ENCODE assay signal across 1 cellular context in the genomic region with DNA sequence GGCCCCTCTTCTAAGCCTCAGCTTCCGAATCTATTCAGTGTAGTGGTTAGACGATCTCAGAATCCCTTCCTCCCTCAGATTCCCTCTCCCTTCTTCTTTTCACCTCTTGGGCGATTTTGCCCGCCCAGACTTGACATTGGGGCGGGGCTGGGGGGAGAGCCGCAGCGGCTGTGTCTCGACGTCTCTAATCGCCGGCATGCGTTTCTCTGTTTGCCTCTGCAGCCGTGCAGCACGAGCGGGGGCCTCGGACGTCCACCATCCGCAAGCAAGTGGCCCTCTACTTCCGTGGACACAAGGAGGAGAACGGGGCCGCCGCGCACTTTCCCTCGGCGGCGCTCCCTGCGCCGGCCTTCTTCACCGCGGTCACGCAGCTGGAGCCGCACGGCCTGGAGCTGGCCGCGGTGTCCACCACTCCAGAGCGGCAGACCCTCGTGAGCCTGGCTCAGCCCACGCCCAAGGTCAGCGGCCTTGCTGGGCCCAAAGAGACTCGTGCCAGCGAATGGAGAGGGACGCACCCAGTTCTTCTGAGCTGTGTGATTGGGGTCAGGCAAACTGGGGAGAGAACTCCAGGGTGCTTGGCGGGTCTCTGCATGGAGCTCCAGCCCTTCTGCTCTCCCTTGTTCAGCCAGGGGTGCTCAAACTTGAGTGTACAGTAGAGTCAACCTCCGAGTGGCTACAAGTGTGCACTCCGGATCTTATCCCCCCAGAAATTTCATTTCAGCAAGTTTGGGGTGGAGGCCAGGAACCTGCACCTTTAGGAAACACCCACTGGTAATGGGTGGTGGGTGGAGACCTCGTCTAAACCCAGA.
A peak's percentile ranks its signal among the peaks of the same experiment; 100 is the strongest.
TF ChIP-seq lines count a peak whose summit lies in the region.

No MANE protein-coding gene starts in this region.

TF ChIP-seq in K562, 482 proteins besides CTCF, POLR2A, EP300 and RAD21:
- TF ChIP-seq TAF15 (IDR thresholded peaks at IDR 0.05; ENCODE audit: low read depth, low read length) (no peak), ZNF695 (CRISPR knock-in tag; IDR thresholded peaks at IDR 0.05) (no peak), ZNF217 (CRISPR knock-in tag; IDR thresholded peaks at IDR 0.05) (no peak), CREB1 (IDR thresholded peaks at IDR 0.05) (no peak), CREB1 (CRISPR knock-in tag; IDR thresholded peaks at IDR 0.05) (no peak), HMG20A (CRISPR knock-in tag; conservative IDR thresholded peaks at IDR 0.05) (no peak), LCOR (CRISPR knock-in tag; IDR thresholded peaks at IDR 0.05) (no peak), TFAM (CRISPR knock-in tag; conservative IDR thresholded peaks at IDR 0.05) (no peak), PYGO2 (tag; IDR thresholded peaks at IDR 0.05) (no peak), ZKSCAN1 (IDR thresholded peaks at IDR 0.05; ENCODE audit: low read depth, low read length) (no peak), MED1 (CRISPR knock-in tag; IDR thresholded peaks at IDR 0.05; ENCODE audit: borderline replicate concordance) (no peak), ZEB2 (IDR thresholded peaks at IDR 0.05) (no peak), NFRKB (IDR thresholded peaks at IDR 0.05; ENCODE audit: low read depth) (no peak)
- TF ChIP-seq, protein P1, sequence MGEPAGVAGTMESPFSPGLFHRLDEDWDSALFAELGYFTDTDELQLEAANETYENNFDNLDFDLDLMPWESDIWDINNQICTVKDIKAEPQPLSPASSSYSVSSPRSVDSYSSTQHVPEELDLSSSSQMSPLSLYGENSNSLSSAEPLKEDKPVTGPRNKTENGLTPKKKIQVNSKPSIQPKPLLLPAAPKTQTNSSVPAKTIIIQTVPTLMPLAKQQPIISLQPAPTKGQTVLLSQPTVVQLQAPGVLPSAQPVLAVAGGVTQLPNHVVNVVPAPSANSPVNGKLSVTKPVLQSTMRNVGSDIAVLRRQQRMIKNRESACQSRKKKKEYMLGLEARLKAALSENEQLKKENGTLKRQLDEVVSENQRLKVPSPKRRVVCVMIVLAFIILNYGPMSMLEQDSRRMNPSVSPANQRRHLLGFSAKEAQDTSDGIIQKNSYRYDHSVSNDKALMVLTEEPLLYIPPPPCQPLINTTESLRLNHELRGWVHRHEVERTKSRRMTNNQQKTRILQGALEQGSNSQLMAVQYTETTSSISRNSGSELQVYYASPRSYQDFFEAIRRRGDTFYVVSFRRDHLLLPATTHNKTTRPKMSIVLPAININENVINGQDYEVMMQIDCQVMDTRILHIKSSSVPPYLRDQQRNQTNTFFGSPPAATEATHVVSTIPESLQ (CRISPR knock-in tag; IDR thresholded peaks at IDR 0.05), result no peak
- TF ChIP-seq, protein P2, sequence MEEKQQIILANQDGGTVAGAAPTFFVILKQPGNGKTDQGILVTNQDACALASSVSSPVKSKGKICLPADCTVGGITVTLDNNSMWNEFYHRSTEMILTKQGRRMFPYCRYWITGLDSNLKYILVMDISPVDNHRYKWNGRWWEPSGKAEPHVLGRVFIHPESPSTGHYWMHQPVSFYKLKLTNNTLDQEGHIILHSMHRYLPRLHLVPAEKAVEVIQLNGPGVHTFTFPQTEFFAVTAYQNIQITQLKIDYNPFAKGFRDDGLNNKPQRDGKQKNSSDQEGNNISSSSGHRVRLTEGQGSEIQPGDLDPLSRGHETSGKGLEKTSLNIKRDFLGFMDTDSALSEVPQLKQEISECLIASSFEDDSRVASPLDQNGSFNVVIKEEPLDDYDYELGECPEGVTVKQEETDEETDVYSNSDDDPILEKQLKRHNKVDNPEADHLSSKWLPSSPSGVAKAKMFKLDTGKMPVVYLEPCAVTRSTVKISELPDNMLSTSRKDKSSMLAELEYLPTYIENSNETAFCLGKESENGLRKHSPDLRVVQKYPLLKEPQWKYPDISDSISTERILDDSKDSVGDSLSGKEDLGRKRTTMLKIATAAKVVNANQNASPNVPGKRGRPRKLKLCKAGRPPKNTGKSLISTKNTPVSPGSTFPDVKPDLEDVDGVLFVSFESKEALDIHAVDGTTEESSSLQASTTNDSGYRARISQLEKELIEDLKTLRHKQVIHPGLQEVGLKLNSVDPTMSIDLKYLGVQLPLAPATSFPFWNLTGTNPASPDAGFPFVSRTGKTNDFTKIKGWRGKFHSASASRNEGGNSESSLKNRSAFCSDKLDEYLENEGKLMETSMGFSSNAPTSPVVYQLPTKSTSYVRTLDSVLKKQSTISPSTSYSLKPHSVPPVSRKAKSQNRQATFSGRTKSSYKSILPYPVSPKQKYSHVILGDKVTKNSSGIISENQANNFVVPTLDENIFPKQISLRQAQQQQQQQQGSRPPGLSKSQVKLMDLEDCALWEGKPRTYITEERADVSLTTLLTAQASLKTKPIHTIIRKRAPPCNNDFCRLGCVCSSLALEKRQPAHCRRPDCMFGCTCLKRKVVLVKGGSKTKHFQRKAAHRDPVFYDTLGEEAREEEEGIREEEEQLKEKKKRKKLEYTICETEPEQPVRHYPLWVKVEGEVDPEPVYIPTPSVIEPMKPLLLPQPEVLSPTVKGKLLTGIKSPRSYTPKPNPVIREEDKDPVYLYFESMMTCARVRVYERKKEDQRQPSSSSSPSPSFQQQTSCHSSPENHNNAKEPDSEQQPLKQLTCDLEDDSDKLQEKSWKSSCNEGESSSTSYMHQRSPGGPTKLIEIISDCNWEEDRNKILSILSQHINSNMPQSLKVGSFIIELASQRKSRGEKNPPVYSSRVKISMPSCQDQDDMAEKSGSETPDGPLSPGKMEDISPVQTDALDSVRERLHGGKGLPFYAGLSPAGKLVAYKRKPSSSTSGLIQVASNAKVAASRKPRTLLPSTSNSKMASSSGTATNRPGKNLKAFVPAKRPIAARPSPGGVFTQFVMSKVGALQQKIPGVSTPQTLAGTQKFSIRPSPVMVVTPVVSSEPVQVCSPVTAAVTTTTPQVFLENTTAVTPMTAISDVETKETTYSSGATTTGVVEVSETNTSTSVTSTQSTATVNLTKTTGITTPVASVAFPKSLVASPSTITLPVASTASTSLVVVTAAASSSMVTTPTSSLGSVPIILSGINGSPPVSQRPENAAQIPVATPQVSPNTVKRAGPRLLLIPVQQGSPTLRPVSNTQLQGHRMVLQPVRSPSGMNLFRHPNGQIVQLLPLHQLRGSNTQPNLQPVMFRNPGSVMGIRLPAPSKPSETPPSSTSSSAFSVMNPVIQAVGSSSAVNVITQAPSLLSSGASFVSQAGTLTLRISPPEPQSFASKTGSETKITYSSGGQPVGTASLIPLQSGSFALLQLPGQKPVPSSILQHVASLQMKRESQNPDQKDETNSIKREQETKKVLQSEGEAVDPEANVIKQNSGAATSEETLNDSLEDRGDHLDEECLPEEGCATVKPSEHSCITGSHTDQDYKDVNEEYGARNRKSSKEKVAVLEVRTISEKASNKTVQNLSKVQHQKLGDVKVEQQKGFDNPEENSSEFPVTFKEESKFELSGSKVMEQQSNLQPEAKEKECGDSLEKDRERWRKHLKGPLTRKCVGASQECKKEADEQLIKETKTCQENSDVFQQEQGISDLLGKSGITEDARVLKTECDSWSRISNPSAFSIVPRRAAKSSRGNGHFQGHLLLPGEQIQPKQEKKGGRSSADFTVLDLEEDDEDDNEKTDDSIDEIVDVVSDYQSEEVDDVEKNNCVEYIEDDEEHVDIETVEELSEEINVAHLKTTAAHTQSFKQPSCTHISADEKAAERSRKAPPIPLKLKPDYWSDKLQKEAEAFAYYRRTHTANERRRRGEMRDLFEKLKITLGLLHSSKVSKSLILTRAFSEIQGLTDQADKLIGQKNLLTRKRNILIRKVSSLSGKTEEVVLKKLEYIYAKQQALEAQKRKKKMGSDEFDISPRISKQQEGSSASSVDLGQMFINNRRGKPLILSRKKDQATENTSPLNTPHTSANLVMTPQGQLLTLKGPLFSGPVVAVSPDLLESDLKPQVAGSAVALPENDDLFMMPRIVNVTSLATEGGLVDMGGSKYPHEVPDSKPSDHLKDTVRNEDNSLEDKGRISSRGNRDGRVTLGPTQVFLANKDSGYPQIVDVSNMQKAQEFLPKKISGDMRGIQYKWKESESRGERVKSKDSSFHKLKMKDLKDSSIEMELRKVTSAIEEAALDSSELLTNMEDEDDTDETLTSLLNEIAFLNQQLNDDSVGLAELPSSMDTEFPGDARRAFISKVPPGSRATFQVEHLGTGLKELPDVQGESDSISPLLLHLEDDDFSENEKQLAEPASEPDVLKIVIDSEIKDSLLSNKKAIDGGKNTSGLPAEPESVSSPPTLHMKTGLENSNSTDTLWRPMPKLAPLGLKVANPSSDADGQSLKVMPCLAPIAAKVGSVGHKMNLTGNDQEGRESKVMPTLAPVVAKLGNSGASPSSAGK (IDR thresholded peaks at IDR 0.05), result 0 out of 2 replicates have a peak, but pooled peaks have one; percentile 14
- TF ChIP-seq, protein P3, sequence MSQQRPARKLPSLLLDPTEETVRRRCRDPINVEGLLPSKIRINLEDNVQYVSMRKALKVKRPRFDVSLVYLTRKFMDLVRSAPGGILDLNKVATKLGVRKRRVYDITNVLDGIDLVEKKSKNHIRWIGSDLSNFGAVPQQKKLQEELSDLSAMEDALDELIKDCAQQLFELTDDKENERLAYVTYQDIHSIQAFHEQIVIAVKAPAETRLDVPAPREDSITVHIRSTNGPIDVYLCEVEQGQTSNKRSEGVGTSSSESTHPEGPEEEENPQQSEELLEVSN (IDR thresholded peaks at IDR 0.05; ENCODE audit: borderline replicate concordance in 1 of 2, extremely low read depth in 1 of 2, insufficient read depth in 1 of 2, insufficient read length in 1 of 2, low read depth in 1 of 2, low read length in 1 of 2, poor library complexity in 1 of 2, severe bottlenecking in 1 of 2), result peak in 1 of 2 experiments; percentile 15
